ENCODE assay signal across 9 cellular contexts in the genomic region with DNA sequence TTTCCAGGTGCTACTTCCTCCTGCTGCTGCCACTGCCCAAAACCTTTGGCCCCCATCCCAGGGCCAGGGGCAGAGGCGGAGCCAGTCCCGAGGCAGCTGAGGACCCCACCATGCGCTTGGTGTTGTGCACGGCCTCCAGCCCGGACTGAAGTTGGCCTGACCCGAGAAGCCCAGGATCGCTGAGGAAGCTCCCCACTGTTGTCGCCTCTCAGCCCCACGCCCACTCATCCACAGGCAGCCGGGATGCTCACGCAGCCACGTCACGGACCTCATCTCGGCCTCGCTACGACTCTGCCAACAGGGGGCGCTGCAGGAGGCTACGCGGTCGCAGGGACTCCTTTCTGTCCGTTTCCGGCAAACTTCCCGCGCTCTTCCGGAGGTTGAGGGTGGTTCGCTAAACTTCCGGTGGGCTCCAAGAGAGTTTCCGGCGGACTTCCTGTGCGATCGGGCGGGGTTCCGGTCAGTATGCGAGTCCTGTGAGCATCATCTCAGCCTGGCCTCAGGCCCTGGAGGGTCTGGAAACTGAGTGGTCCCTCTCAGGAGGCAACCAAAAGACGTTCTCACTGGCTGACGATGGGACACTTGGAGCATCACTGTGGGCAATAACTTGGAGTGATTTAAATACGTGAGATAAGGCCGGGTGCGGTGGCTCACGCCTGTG. TPM values are rescaled to one million over a fixed set of nuclear protein-coding genes. Genes with fewer than 3 reads are reported as not detected.
A peak's percentile ranks its signal among the peaks of the same experiment; 100 is the strongest.
DNase-seq lines count a peak whose midpoint lies in the region; ATAC-seq, FAIRE-seq and TF ChIP-seq lines count a peak whose summit lies in the region.
"Had no signal": no experiment of that assay in that cellular context is flagged by ENCODE, and none has a peak within 500 bp of the region (broad histone marks: within the 10 kb centered on the region; RNA-seq: fewer than 3 reads in every experiment).

No MANE protein-coding gene starts in this region.

- no peaks in the 10 kb centered on the region for H3K36me3 ChIP-seq in BLaER1 treated with 17β-estradiol and CSF1 and Interleukin-3, amounts not matched to agents 10 nM and 100 nM
- H3K36me3 ChIP-seq in esophagus muscularis mucosa (no peaks in the 10 kb centered on the region), pancreas (no peaks in the 10 kb centered on the region), upper lobe of left lung (no peaks in the 10 kb centered on the region)

- no peaks in the 10 kb centered on the region for H3K27me3 ChIP-seq in BLaER1 treated with 17β-estradiol and CSF1 and Interleukin-3, amounts not matched to agents 10 nM and 100 nM
- H3K27me3 ChIP-seq in esophagus muscularis mucosa (peaks cover 0 to 63% (median 2%) of the 10 kb centered on the region in 4 donors), pancreas (no peaks in the 10 kb centered on the region), upper lobe of left lung (no peaks in the 10 kb centered on the region)

- ATAC-seq in pancreas, result peak; percentile 32 to 74 (median 54)
- peak; percentile 50 to 58 for ATAC-seq in upper lobe of left lung (ENCODE audit: low FRiP score in 2 of 2)
- no peak for ATAC-seq in HG02840 (IDR thresholded peaks at IDR 0.05; ENCODE audit: low FRiP score, unreplicated experiment)

- 0 out of 22 replicates have a peak, but pooled peaks cover 0 to 3% (median 0%) of the 10 kb centered on the region in 11 experiments for H4K20me1 ChIP-seq in BLaER1 treated with 17β-estradiol and CSF1 and Interleukin-3, amounts not matched to agents 10 nM and 100 nM

- WGBS in esophagus muscularis mucosa, result 41% methylated on average over 19 of the region's 40 CpGs
- WGBS in pancreas, 2 donors, result 24 to 41% methylated on average over 40 of the region's 40 CpGs
- WGBS in upper lobe of left lung, 2 donors, result 43 to 100% methylated on average over 3 to 27 of the region's 40 CpGs

- H3K4me2 ChIP-seq in BLaER1 treated with 17β-estradiol and CSF1 and Interleukin-3, amounts not matched to agents 10 nM and 100 nM, result peak overlapping the region; percentile 73 to 93 (median 86)

- DNase-seq in NCI-H1930 (lab: John Stamatoyannopoulos, UW), result peak; percentile 99
- DNase-seq in activated T-cell treated with anti-CD3 and anti-CD28 coated beads for 24 hours (ENCODE audit: low read depth), result peak; percentile 76
- DNase-seq in esophagus muscularis mucosa (ENCODE audit: extremely low spot score), result no peak
- DNase-seq in pancreas, result peak in 5 of 6 donors; percentile 35 to 78 (median 69)
- peak; percentile 36 to 78 for DNase-seq in upper lobe of left lung
- DNase-seq in HCEC 1CT, result no peak

- peak overlapping the region in 10 of 11 experiments; percentile 28 to 73 (median 59); a peak in 19 of 22 replicates for H3K27ac ChIP-seq in BLaER1 treated with 17β-estradiol and CSF1 and Interleukin-3, amounts not matched to agents 10 nM and 100 nM
- H3K27ac ChIP-seq in esophagus muscularis mucosa (replicated peaks in 1 of 4) (peak overlapping the region in 1 of 4 donors; percentile 23), pancreas (no peak overlapping the region), upper lobe of left lung (peak overlapping the region in 3 of 4 donors; percentile 10 to 75 (median 56))

- no peak for FAIRE-seq in pancreas (lab: Jason Lieb, UNC)

- no peaks in the 10 kb centered on the region for H3K9me3 ChIP-seq in BLaER1 treated with 17β-estradiol and CSF1 and Interleukin-3, amounts not matched to agents 10 nM and 100 nM (replicated peaks in 1 of 11)
- H3K9me3 ChIP-seq in esophagus muscularis mucosa (no peaks in the 10 kb centered on the region), pancreas (no peaks in the 10 kb centered on the region), upper lobe of left lung (no peaks in the 10 kb centered on the region)

- TF ChIP-seq POLR2A in esophagus muscularis mucosa (IDR thresholded peaks at IDR 0.05; ENCODE audit: low read depth) (no peak), upper lobe of left lung (IDR thresholded peaks at IDR 0.05) (no peak)

- TF ChIP-seq EP300 in esophagus muscularis mucosa (IDR thresholded peaks at IDR 0.05) (no peak), upper lobe of left lung (IDR thresholded peaks at IDR 0.05) (peak in 1 of 4 donors; percentile 35)

- peak overlapping the region in 6 of 11 experiments; percentile 5 to 52 (median 30); a peak in 6 of 22 replicates for H3K9ac ChIP-seq in BLaER1 treated with 17β-estradiol and CSF1 and Interleukin-3, amounts not matched to agents 10 nM and 100 nM

- H3K4me1 ChIP-seq in BLaER1 treated with 17β-estradiol and CSF1 and Interleukin-3, amounts not matched to agents 10 nM and 100 nM, result peaks cover 22 to 43% (median 35%) of the 10 kb centered on the region in 10 experiments
- H3K4me1 ChIP-seq in esophagus muscularis mucosa, result peaks cover 11 to 14% (median 13%) of the 10 kb centered on the region in 4 donors
- peaks cover 0 to 5% (median 0%) of the 10 kb centered on the region in 3 donors for H3K4me1 ChIP-seq in pancreas
- peaks cover 12 to 26% (median 17%) of the 10 kb centered on the region in 4 donors for H3K4me1 ChIP-seq in upper lobe of left lung

- intact Hi-C loops in esophagus muscularis mucosa (cut with DNase I) (no loop called here), pancreas (cut with DNase I) (no loop called here)

- peak in 2 of 3 experiments; percentile 18 to 32 for TF ChIP-seq CTCF in esophagus muscularis mucosa (IDR thresholded peaks at IDR 0.05)
- peak; percentile 17 to 56 (median 28) for TF ChIP-seq CTCF in pancreas (IDR thresholded peaks at IDR 0.05)
- peak; percentile 34 to 92 (median 74) for TF ChIP-seq CTCF in upper lobe of left lung (IDR thresholded peaks at IDR 0.05)

- peak overlapping the region in 7 of 10 experiments; percentile 2 to 40 (median 10); a peak in 8 of 20 replicates for H3K4me3 ChIP-seq in BLaER1 treated with 17β-estradiol and CSF1 and Interleukin-3, amounts not matched to agents 10 nM and 100 nM
- H3K4me3 ChIP-seq in esophagus muscularis mucosa (peak overlapping the region; percentile 15 to 46 (median 36)), pancreas (peak overlapping the region in 2 of 4 donors; percentile 13 to 23), upper lobe of left lung (peak overlapping the region in 2 of 4 donors; percentile 10 to 30)

RNA-seq across cellular contexts. Expression of a gene that starts 12.4 kb away (rescaled TPM):
- total RNA-seq in esophagus muscularis mucosa (not detected), pancreas (1 to 10 TPM in 1 of 6 donors, under 1 TPM in 5; 0.43 to 1.5 (median 0.80) TPM), upper lobe of left lung (1 to 10 TPM in 2 of 6 donors, under 1 TPM in 1, not detected in 3; 0.69 to 2.0 (median 1.2) TPM)
- polyA plus RNA-seq in pancreas, result 1 to 10 TPM in 1 of 2 donors, under 1 TPM in 1; 0.65 to 1.7 TPM
- total RNA-seq: myocyte had no signal

RNA-seq across cellular contexts. Expression of a gene that starts 15.5 kb away (rescaled TPM):
- not detected for total RNA-seq in esophagus muscularis mucosa
- total RNA-seq in pancreas, result 10 to 100 TPM in 3 of 6 donors, 1 to 10 TPM in 3; 8.4 to 28.5 (median 13.1) TPM
- polyA plus RNA-seq in pancreas, result 10 to 100 TPM; 48.7 to 59.5 TPM
- total RNA-seq in upper lobe of left lung, result 10 to 100 TPM in 5 of 6 donors, 1 to 10 TPM in 1; 9.3 to 24.8 (median 16.6) TPM
- total RNA-seq: myocyte had no signal

RNA-seq across cellular contexts. Expression of a gene that starts 25.4 kb away (rescaled TPM):
- total RNA-seq in esophagus muscularis mucosa (not detected), pancreas (1 to 10 TPM in 4 of 6 donors, under 1 TPM in 1, not detected in 1; 0.60 to 3.2 (median 1.4) TPM), upper lobe of left lung (10 to 100 TPM in 3 of 6 donors, 1 to 10 TPM in 2, not detected in 1; 1.2 to 16.2 (median 14.5) TPM)
- under 1 TPM; 0.59 to 0.99 TPM for polyA plus RNA-seq in pancreas
- total RNA-seq: myocyte had no signal

RNA-seq across cellular contexts. Expression of a gene that starts 40.5 kb away (rescaled TPM):
- total RNA-seq in esophagus muscularis mucosa, result 10 to 100 TPM; 41.9 to 47.2 (median 43.9) TPM
- 10 to 100 TPM in 1 of 6 donors, 1 to 10 TPM in 5; 5.8 to 10.1 (median 7.7) TPM for total RNA-seq in pancreas
- 10 to 100 TPM; 18.2 to 26.1 TPM for polyA plus RNA-seq in pancreas
- total RNA-seq in upper lobe of left lung, result 10 to 100 TPM; 31.2 to 70.1 (median 39.7) TPM

RNA-seq across cellular contexts. Expression of a gene that starts 44.2 kb away (rescaled TPM):
- total RNA-seq in esophagus muscularis mucosa (not detected), pancreas (not detected), upper lobe of left lung (under 1 TPM in 2 of 6 donors, not detected in 4; 0.57 to 0.78 TPM)
- not detected for polyA plus RNA-seq in pancreas
- total RNA-seq: myocyte had no signal

Comparison
In these comparisons a context has a peak if more than half of its experiments do, and no peak if none do; other contexts are left out.
1. H3K27ac ChIP-seq: peak in BLaER1 treated with 17β-estradiol and CSF1 and Interleukin-3, amounts not matched to agents 10 nM and 100 nM (10 of 11) and upper lobe of left lung (3 of 4); none in pancreas (0 of 4).
2. DNase-seq: peak in NCI-H1930 (2 of 2), activated T-cell treated with anti-CD3 and anti-CD28 coated beads for 24 hours (single experiment), pancreas (5 of 6) and upper lobe of left lung (2 of 2); none in esophagus muscularis mucosa (single experiment) and HCEC 1CT (single experiment).
3. RNA of a gene that starts 15.5 kb away (total RNA-seq): 9.3 to 24.8 TPM in upper lobe of left lung and 8.4 to 28.5 TPM in pancreas; not detected in esophagus muscularis mucosa; every median in the first group is over 4 times any median in the second.
4. Peak in every context shown above with its lines, with median percentiles within 50 percentile points of each other: CTCF ChIP-seq.